ENCODE assay signal across 23 cellular contexts in the genomic region with DNA sequence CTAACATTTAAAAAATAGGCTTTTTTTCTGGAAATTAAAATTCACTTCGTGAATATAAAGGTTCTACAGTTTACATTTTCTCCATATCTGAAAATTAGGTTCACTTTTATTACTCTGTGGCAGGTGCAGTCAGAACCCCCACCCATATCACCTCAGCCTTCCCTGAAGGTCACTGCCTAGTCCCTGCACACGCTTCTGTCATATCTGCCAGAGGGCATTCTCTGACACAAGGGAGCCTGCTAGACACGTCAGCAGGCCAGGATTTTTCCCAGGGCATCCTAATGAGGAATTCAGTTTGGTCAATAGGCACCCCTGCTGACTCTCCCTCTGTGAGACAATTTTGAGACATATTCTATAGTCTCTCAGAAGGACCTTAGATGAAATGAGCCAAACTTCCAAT.
DNase-seq lines count a peak whose midpoint lies in the region; ATAC-seq and TF ChIP-seq lines count a peak whose summit lies in the region.
"Had no signal": no experiment of that assay in that cellular context is flagged by ENCODE, and none has a peak within 500 bp of the region (broad histone marks: within the 10 kb centered on the region; RNA-seq: fewer than 3 reads in every experiment).

No MANE protein-coding gene starts in this region.

- no peak overlapping the region for H3K4me3 ChIP-seq in right cardiac atrium (ENCODE audit: low read length)
- H3K4me3 ChIP-seq: BLaER1 treated with 17β-estradiol and CSF1 and Interleukin-3, amounts not matched to agents 10 nM and 100 nM; GM12878 had no signal

- no peaks in the 10 kb centered on the region for H3K36me3 Mint-ChIP-seq in stimulated activated effector memory CD8-positive, alpha-beta T cell treated with anti-CD3 and anti-CD28 coated beads, Interleukin-12 subunit alpha, Interleukin-12 subunit beta, amount 100 ng/mL, for 72 hours
- H3K36me3 Mint-ChIP-seq: CD8-positive, alpha-beta memory T cell had no signal

- H3K27ac ChIP-seq in right cardiac atrium (ENCODE audit: low read length), result no peak overlapping the region
- H3K27ac ChIP-seq: BLaER1 treated with 17β-estradiol and CSF1 and Interleukin-3, amounts not matched to agents 10 nM and 100 nM; HL-60 had no signal

- H3K4me3 Mint-ChIP-seq in stimulated activated effector memory CD8-positive, alpha-beta T cell treated with anti-CD3 and anti-CD28 coated beads, Interleukin-12 subunit alpha, Interleukin-12 subunit beta, amount 100 ng/mL, for 72 hours, result no peak overlapping the region
- H3K4me3 Mint-ChIP-seq: B cell; CD8-positive, alpha-beta memory T cell; HFFc6 had no signal

- H3K27ac Mint-ChIP-seq in stimulated activated effector memory CD8-positive, alpha-beta T cell treated with anti-CD3 and anti-CD28 coated beads, Interleukin-12 subunit alpha, Interleukin-12 subunit beta, amount 100 ng/mL, for 72 hours, result no peak overlapping the region
- H3K27ac Mint-ChIP-seq: B cell; CD8-positive, alpha-beta memory T cell; HFFc6 had no signal

- H3K4me1 Mint-ChIP-seq in stimulated activated effector memory CD8-positive, alpha-beta T cell treated with anti-CD3 and anti-CD28 coated beads, Interleukin-12 subunit alpha, Interleukin-12 subunit beta, amount 100 ng/mL, for 72 hours, result no peaks in the 10 kb centered on the region
- H3K4me1 Mint-ChIP-seq: B cell; CD8-positive, alpha-beta memory T cell had no signal

- H3K4me1 ChIP-seq in right cardiac atrium (ENCODE audit: control insufficient read depth, insufficient read depth, low read length), result no peaks in the 10 kb centered on the region

- 63% methylated on average over 3 of the region's 3 CpGs for WGBS in right cardiac atrium

- H3K9me3 Mint-ChIP-seq in stimulated activated effector memory CD8-positive, alpha-beta T cell treated with anti-CD3 and anti-CD28 coated beads, Interleukin-12 subunit alpha, Interleukin-12 subunit beta, amount 100 ng/mL, for 72 hours, result peaks cover 3% of the 10 kb centered on the region

- H3K9me3 ChIP-seq in right cardiac atrium (ENCODE audit: control insufficient read depth, low read length), result no peaks in the 10 kb centered on the region
- H3K9me3 ChIP-seq: BLaER1 treated with 17β-estradiol and CSF1 and Interleukin-3, amounts not matched to agents 10 nM and 100 nM had no signal

- intact Hi-C loops in Right ventricle myocardium inferior (cut with DNase I) (no loop called here), right cardiac atrium (cut with DNase I) (no loop called here), left ventricle myocardium superior (cut with micrococcal nuclease) (no loop called here)

- no peaks in the 10 kb centered on the region for H3K27me3 ChIP-seq in right cardiac atrium (ENCODE audit: control insufficient read depth, insufficient read depth)
- H3K27me3 ChIP-seq: BLaER1 treated with 17β-estradiol and CSF1 and Interleukin-3, amounts not matched to agents 10 nM and 100 nM had no signal

- no peak for DNase-seq in Right ventricle myocardium inferior (ENCODE audit: missing footprints)
- DNase-seq in right cardiac atrium, result no peak
- peak; percentile 8 for DNase-seq in NCI-H69 (lab: John Stamatoyannopoulos, UW)
- no peak for DNase-seq in left ventricle myocardium superior
- DNase-seq in stimulated activated effector memory CD8-positive, alpha-beta T cell treated with anti-CD3 and anti-CD28 coated beads, Interleukin-12 subunit alpha, Interleukin-12 subunit beta, amount 100 ng/mL, for 72 hours (ENCODE audit: low spot score in 2 of 2), result no peak
- DNase-seq in globus pallidus (ENCODE audit: low spot score), result no peak
- DNase-seq in SW 1271 (lab: John Stamatoyannopoulos, UW), result no peak
- DNase-seq: 8988T; CD8-positive, alpha-beta memory T cell; COR-L47; DMS 273 treated with DMSO at 0.1 percent for 48 hours; DMS53; DND-41; EL; GOT3; H7; HFFc6 had no signal

- ATAC-seq in Right ventricle myocardium inferior, result peak; percentile 79
- ATAC-seq in right cardiac atrium, result no peak
- peak; percentile 73 for ATAC-seq in left ventricle myocardium superior
- ATAC-seq in stimulated activated effector memory CD8-positive, alpha-beta T cell treated with anti-CD3 and anti-CD28 coated beads, Interleukin-12 subunit alpha, Interleukin-12 subunit beta, amount 100 ng/mL, for 72 hours, result peak; percentile 24
- ATAC-seq in SK-N-SH treated with all-trans-retinoic acid at 6 μM for 48 hours, result no peak
- ATAC-seq: GM12878, HCT116 had no signal

TF ChIP-seq in SK-N-SH treated with all-trans-retinoic acid at 6 μM for 48 hours, 23 proteins besides CTCF, POLR2A, EP300 and RAD21:
- no peak for TF ChIP-seq ZFP3 (CRISPR knock-in tag; IDR thresholded peaks at IDR 0.05)
- TF ChIP-seq TCF4 (CRISPR knock-in tag; IDR thresholded peaks at IDR 0.05; ENCODE audit: borderline replicate concordance), result no peak
- TF ChIP-seq, protein P1, sequence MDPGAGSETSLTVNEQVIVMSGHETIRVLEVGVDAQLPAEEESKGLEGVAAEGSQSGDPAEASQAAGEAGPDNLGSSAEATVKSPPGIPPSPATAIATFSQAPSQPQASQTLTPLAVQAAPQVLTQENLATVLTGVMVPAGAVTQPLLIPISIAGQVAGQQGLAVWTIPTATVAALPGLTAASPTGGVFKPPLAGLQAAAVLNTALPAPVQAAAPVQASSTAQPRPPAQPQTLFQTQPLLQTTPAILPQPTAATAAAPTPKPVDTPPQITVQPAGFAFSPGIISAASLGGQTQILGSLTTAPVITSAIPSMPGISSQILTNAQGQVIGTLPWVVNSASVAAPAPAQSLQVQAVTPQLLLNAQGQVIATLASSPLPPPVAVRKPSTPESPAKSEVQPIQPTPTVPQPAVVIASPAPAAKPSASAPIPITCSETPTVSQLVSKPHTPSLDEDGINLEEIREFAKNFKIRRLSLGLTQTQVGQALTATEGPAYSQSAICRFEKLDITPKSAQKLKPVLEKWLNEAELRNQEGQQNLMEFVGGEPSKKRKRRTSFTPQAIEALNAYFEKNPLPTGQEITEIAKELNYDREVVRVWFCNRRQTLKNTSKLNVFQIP (CRISPR knock-in tag; IDR thresholded peaks at IDR 0.05; ENCODE audit: borderline replicate concordance, low read depth), result no peak
- TF ChIP-seq, protein P2, sequence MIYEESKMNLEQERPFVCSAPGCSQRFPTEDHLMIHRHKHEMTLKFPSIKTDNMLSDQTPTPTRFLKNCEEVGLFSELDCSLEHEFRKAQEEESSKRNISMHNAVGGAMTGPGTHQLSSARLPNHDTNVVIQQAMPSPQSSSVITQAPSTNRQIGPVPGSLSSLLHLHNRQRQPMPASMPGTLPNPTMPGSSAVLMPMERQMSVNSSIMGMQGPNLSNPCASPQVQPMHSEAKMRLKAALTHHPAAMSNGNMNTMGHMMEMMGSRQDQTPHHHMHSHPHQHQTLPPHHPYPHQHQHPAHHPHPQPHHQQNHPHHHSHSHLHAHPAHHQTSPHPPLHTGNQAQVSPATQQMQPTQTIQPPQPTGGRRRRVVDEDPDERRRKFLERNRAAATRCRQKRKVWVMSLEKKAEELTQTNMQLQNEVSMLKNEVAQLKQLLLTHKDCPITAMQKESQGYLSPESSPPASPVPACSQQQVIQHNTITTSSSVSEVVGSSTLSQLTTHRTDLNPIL (CRISPR knock-in tag; IDR thresholded peaks at IDR 0.05; ENCODE audit: low read depth), result no peak
- TF ChIP-seq RARB (CRISPR knock-in tag; IDR thresholded peaks at IDR 0.05), result no peak
- TF ChIP-seq, protein P3, sequence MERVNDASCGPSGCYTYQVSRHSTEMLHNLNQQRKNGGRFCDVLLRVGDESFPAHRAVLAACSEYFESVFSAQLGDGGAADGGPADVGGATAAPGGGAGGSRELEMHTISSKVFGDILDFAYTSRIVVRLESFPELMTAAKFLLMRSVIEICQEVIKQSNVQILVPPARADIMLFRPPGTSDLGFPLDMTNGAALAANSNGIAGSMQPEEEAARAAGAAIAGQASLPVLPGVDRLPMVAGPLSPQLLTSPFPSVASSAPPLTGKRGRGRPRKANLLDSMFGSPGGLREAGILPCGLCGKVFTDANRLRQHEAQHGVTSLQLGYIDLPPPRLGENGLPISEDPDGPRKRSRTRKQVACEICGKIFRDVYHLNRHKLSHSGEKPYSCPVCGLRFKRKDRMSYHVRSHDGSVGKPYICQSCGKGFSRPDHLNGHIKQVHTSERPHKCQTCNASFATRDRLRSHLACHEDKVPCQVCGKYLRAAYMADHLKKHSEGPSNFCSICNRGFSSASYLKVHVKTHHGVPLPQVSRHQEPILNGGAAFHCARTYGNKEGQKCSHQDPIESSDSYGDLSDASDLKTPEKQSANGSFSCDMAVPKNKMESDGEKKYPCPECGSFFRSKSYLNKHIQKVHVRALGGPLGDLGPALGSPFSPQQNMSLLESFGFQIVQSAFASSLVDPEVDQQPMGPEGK (CRISPR knock-in tag; IDR thresholded peaks at IDR 0.05; ENCODE audit: borderline replicate concordance), result no peak

Comparison
In these comparisons a context has a peak if more than half of its experiments do, and no peak if none do; other contexts are left out.
1. ATAC-seq: peak in Right ventricle myocardium inferior (single experiment), left ventricle myocardium superior (single experiment) and stimulated activated effector memory CD8-positive, alpha-beta T cell treated with anti-CD3 and anti-CD28 coated beads, Interleukin-12 subunit alpha, Interleukin-12 subunit beta, amount 100 ng/mL, for 72 hours (single experiment); none in right cardiac atrium (0 of 2) and SK-N-SH treated with all-trans-retinoic acid at 6 μM for 48 hours (single experiment).